Comparison of ENCODE assay signal across 22 cellular contexts in genomic region chr11:78889698-78890097, GRCh38.
"Had no signal": no experiment of that assay in that cellular context is flagged by ENCODE, and none has a peak within 500 bp of the region (broad histone marks: within the 10 kb centered on the region; RNA-seq: fewer than 3 reads in every experiment).

No MANE protein-coding gene starts in this region.

- H3K9me3 ChIP-seq: esophagus muscularis mucosa, gastroesophageal sphincter, heart left ventricle, left lung, lower lobe of right lung had no signal

- DNase-seq: dermis blood vessel endothelial cell; dorsolateral prefrontal cortex; effector CD4-positive, alpha-beta T cell; effector memory CD4-positive, alpha-beta T cell; foreskin keratinocyte; heart left ventricle; hypothalamus; immature natural killer cell; islet precursor cell; left cardiac atrium; left ventricle myocardium superior; lower lobe of right lung; mesenchymal stem cell; midbrain had no signal

- H2AFZ ChIP-seq: hepatocyte had no signal

- H3K4me2 ChIP-seq: hepatocyte had no signal

- H3K79me2 ChIP-seq: hepatocyte had no signal

- H3K4me3 Mint-ChIP-seq: immature natural killer cell had no signal

- H3K27ac ChIP-seq: coronary artery, dorsolateral prefrontal cortex, esophagus muscularis mucosa, foreskin keratinocyte, gastroesophageal sphincter, heart left ventricle, hepatocyte, left lung, lower lobe of right lung had no signal

- H3K4me3 ChIP-seq: coronary artery, dorsolateral prefrontal cortex, esophagus muscularis mucosa, gastroesophageal sphincter, heart left ventricle, hepatocyte, left lung, lower lobe of right lung had no signal

- H3K27ac Mint-ChIP-seq: immature natural killer cell had no signal

- H3K27me3 ChIP-seq: dorsolateral prefrontal cortex, esophagus muscularis mucosa, foreskin keratinocyte, gastroesophageal sphincter, heart left ventricle, hepatocyte, left lung had no signal

- H3K36me3 Mint-ChIP-seq: immature natural killer cell had no signal

- H3K9me3 Mint-ChIP-seq: immature natural killer cell had no signal

- H3K4me1 Mint-ChIP-seq: immature natural killer cell had no signal

- FAIRE-seq: colon, endothelial cell of umbilical vein, frontal cortex had no signal

- H3K4me1 ChIP-seq: foreskin keratinocyte, gastroesophageal sphincter, left lung, lower lobe of right lung had no signal

- H3K36me3 ChIP-seq: gastroesophageal sphincter, heart left ventricle, left lung, lower lobe of right lung had no signal
